In the genomic region with DNA sequence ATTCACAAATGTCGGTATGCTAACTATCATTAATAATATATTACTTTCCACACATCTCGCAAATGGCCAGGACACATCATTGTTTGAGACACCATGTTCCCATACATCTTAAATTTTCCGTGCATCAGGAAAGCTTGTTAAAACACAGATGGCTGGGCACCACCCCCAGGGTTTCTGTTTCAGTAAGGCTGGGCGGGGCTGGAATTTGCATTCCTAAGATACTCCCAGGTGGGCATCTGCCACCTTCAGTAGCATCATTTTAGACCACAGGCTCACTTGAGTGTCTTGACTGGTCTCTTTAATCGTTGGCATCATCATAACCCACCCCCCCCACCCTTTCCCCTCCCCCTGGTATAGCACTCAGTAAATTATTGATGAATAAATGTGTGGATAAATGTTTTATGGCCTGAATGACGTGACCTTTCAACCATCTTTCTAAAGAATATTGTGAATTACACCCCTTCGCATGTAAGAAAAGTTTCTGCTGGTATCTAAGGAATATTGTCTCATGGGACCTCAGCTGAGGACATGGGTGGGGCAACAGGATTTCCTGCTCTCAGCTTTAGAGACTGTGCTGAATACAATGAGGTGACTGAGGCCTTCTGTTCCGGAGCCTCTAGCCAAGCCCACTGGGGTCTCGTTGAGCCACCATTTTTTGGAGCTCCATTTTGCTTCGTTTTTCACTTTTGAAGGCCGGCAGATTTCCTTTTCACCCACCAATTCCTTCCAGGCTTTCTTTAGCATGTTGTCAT, we compare ENCODE assay signal across 11 cellular contexts.
A peak's percentile ranks its signal among the peaks of the same experiment; 100 is the strongest.
DNase-seq lines count a peak whose midpoint lies in the region; ATAC-seq, FAIRE-seq and TF ChIP-seq lines count a peak whose summit lies in the region.
"Had no signal": no experiment of that assay in that cellular context is flagged by ENCODE, and none has a peak within 500 bp of the region (broad histone marks: within the 10 kb centered on the region; RNA-seq: fewer than 3 reads in every experiment).

No MANE protein-coding gene starts in this region.

- 0 out of 2 replicates have a peak, but pooled peaks cover 2% of the 10 kb centered on the region for H3F3A ChIP-seq in Loucy (ENCODE audit: low read depth)

- no peaks in the 10 kb centered on the region for H3K9me3 ChIP-seq in Loucy (ENCODE audit: insufficient read depth, low read depth, low read length)
- H3K9me3 ChIP-seq in ascending aorta, result no peaks in the 10 kb centered on the region
- H3K9me3 ChIP-seq in kidney (ENCODE audit: control insufficient read depth in 1 of 2, low read length in 2 of 2), result no peaks in the 10 kb centered on the region

- H3K79me2 ChIP-seq in Loucy (ENCODE audit: insufficient read depth, low read length), result no peaks in the 10 kb centered on the region

- peak overlapping the region; percentile 35; the same call in 1 of the 2 replicates for H2AFZ ChIP-seq in Loucy (ENCODE audit: low read length)

- H3K9me2 ChIP-seq in Loucy (replicated peaks; ENCODE audit: low read depth, low read length), result no peaks in the 10 kb centered on the region

- DNase-seq in ascending aorta (ENCODE audit: low spot score in 2 of 2) (no peak), kidney (peak; percentile 37), NCI-H774 (lab: John Stamatoyannopoulos, UW) (no peak), NCI-H1105 (lab: John Stamatoyannopoulos, UW) (no peak), kidney glomerular epithelial cell (lab: John Stamatoyannopoulos, UW) (no peak), hepatic stellate cell (ENCODE audit: low spot score) (no peak)
- DNase-seq in stimulated activated naive B cell treated with anti-CD40 and anti-IgM and Interleukin-4, amounts not matched to agents 10 μg/mL and 1 μg/mL and 100 μg/mL, for 72 hours, result no peak
- DNase-seq: H9; stimulated activated naive CD8-positive, alpha-beta T cell treated with anti-CD3 and anti-CD28 coated beads, Interleukin-15, Interleukin-2, amounts not matched to agents 100 U/mL and 50 U/mL, for 24 hours had no signal

- FAIRE-seq in kidney (lab: Jason Lieb, UNC), result no peak

- H3K4me1 ChIP-seq in Loucy (ENCODE audit: insufficient read depth, low read length, poor library complexity, severe bottlenecking) (peaks cover 27% of the 10 kb centered on the region), ascending aorta (peaks cover 12 to 25% of the 10 kb centered on the region in 2 donors), kidney (ENCODE audit: control insufficient read depth in 1 of 2, insufficient read depth in 1 of 2, low read depth in 1 of 2, low read length in 2 of 2) (peaks cover 4 to 7% of the 10 kb centered on the region in 2 donors)

- H3K9ac ChIP-seq in Loucy (ENCODE audit: low read depth, low read length, poor library complexity, severe bottlenecking), result no peak overlapping the region
- no peak overlapping the region for H3K9ac ChIP-seq in kidney (ENCODE audit: low read length in 2 of 2)

- H3K4me1 Mint-ChIP-seq in stimulated activated naive B cell treated with anti-CD40 and anti-IgM and Interleukin-4, amounts not matched to agents 10 μg/mL and 1 μg/mL and 100 μg/mL, for 72 hours, result peaks cover 52 to 92% of the 10 kb centered on the region in 2 donors

- TF ChIP-seq CTCF in Loucy (conservative IDR thresholded peaks at IDR 0.05; ENCODE audit: low read length), result no peak
- TF ChIP-seq CTCF in ascending aorta (IDR thresholded peaks at IDR 0.05), result no peak
- no peak for TF ChIP-seq CTCF in kidney (IDR thresholded peaks at IDR 0.05; ENCODE audit: borderline replicate concordance, extremely low read depth, insufficient read depth)

- peak overlapping the region; percentile 95 for H3K27ac Mint-ChIP-seq in stimulated activated naive B cell treated with anti-CD40 and anti-IgM and Interleukin-4, amounts not matched to agents 10 μg/mL and 1 μg/mL and 100 μg/mL, for 72 hours
- H3K27ac Mint-ChIP-seq: H9 had no signal

- H3K4me3 ChIP-seq in Loucy (ENCODE audit: low read length, poor library complexity, severe bottlenecking) (no peak overlapping the region), ascending aorta (no peak overlapping the region), kidney (ENCODE audit: low read length in 2 of 2) (no peak overlapping the region)

- no peaks in the 10 kb centered on the region for H3K27me3 Mint-ChIP-seq in stimulated activated naive B cell treated with anti-CD40 and anti-IgM and Interleukin-4, amounts not matched to agents 10 μg/mL and 1 μg/mL and 100 μg/mL, for 72 hours

- no peaks in the 10 kb centered on the region for H4K20me1 ChIP-seq in Loucy (ENCODE audit: insufficient read depth, low read length, poor library complexity, severe bottlenecking)

- H3K4me3 Mint-ChIP-seq in stimulated activated naive B cell treated with anti-CD40 and anti-IgM and Interleukin-4, amounts not matched to agents 10 μg/mL and 1 μg/mL and 100 μg/mL, for 72 hours, result no peak overlapping the region
- H3K4me3 Mint-ChIP-seq: H9 had no signal

- H3K27ac ChIP-seq in ascending aorta (peak overlapping the region; percentile 15 to 43), kidney (ENCODE audit: low read depth in 2 of 2, low read length in 2 of 2) (peak overlapping the region; percentile 18 to 62)

- H3K4me2 ChIP-seq in Loucy (ENCODE audit: low read depth, low read length, poor library complexity, severe bottlenecking), result peak overlapping the region; percentile 30

- H3K27me3 ChIP-seq in Loucy (ENCODE audit: insufficient read depth, low read length, poor library complexity, severe bottlenecking) (no peaks in the 10 kb centered on the region), ascending aorta (no peaks in the 10 kb centered on the region)

- H3K36me3 ChIP-seq in Loucy (ENCODE audit: insufficient read depth, low read length), result no peaks in the 10 kb centered on the region
- no peaks in the 10 kb centered on the region for H3K36me3 ChIP-seq in ascending aorta
- no peaks in the 10 kb centered on the region for H3K36me3 ChIP-seq in kidney (ENCODE audit: control insufficient read depth in 1 of 2, insufficient read depth in 2 of 2, low read length in 2 of 2)

- peaks cover 56 to 69% of the 10 kb centered on the region in 2 donors for H3K36me3 Mint-ChIP-seq in stimulated activated naive B cell treated with anti-CD40 and anti-IgM and Interleukin-4, amounts not matched to agents 10 μg/mL and 1 μg/mL and 100 μg/mL, for 72 hours

- peak in 1 of 2 donors; percentile 29 for ATAC-seq in stimulated activated naive B cell treated with anti-CD40 and anti-IgM and Interleukin-4, amounts not matched to agents 10 μg/mL and 1 μg/mL and 100 μg/mL, for 72 hours (replicated peaks)
- ATAC-seq: activated naive CD4-positive, alpha-beta T cell treated with anti-CD3 and anti-CD28 coated beads, Interleukin-2, amount 50 U/mL, for 72 hours; stimulated activated naive CD8-positive, alpha-beta T cell treated with anti-CD3 and anti-CD28 coated beads, Interleukin-15, Interleukin-2, amounts not matched to agents 100 U/mL and 50 U/mL, for 24 hours had no signal

- H3K9me3 Mint-ChIP-seq in stimulated activated naive B cell treated with anti-CD40 and anti-IgM and Interleukin-4, amounts not matched to agents 10 μg/mL and 1 μg/mL and 100 μg/mL, for 72 hours, result peaks cover 6 to 9% of the 10 kb centered on the region in 2 donors
- H3K9me3 Mint-ChIP-seq: H9 had no signal

- intact Hi-C loops in ascending aorta (cut with DNase I) (no loop called here), kidney (cut with DNase I) (no loop called here)
